ENCODE assay signal across 8 cellular contexts in the genomic region with DNA sequence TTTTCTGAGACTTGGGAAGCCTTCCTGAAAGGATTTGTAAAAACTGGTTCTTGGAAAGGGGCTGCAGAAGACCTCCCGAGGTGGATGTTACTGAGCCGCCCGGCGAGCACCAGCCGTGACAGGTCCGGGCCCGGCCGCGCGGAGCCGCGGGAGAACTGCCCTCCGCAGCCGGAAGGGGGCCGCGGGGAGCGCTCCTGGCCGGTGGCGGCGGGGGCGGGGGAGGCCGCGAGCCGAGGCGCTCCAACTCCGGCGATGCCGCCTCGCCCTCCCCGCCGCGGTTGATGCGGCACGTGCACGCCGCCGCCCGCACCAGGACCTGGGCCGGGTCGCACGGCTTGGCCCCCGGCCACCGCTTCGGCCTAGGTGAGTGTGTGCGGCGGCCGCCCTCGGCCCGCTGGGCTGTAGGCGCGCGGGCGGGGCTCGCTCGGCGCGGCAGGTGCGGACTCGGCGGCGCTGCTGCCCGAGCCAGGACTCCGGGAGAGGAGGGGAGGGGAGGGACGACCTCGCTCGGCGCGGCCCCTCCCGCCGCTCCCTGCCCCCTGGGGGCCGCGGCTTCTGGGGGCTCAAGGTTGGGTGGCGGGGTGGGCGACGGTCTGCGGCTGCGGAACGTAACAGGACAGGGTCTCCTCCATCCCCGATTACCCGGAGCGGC. TPM values are rescaled to one million over a fixed set of nuclear protein-coding genes. Genes with fewer than 3 reads are reported as not detected.
DNase-seq lines count a peak whose midpoint lies in the region; ATAC-seq and TF ChIP-seq lines count a peak whose summit lies in the region.

No MANE protein-coding gene starts in this region.

- WGBS in iPS DF 6.9 (ENCODE audit: insufficient coverage, insufficient read length), result no CpG with 5 or more reads among the region's 81 CpGs
- 1% methylated on average over 81 of the region's 81 CpGs for WGBS in sigmoid colon, 2 donors

- H3K4me2 ChIP-seq in Karpas-422 (ENCODE audit: low read depth, low read length, poor library complexity, severe bottlenecking), result peak overlapping the region; percentile 40

- no peak overlapping the region; the same call in 1 of the 2 replicates for H2AFZ ChIP-seq in Karpas-422 (ENCODE audit: low read length)

- peak; percentile 44 for TF ChIP-seq CTCF in GM10248 (IDR thresholded peaks at IDR 0.05; ENCODE audit: control extremely low read depth, extremely low read depth, low read depth, missing control alignments)
- peak; percentile 45 for TF ChIP-seq CTCF in astrocyte of the spinal cord (IDR thresholded peaks at IDR 0.05; ENCODE audit: low read depth, low read length)
- TF ChIP-seq CTCF in sigmoid colon (IDR thresholded peaks at IDR 0.05), result peak in 2 of 4 experiments; percentile 41 to 68

- intact Hi-C loops in sigmoid colon (cut with DNase I), result loop anchor here (2.0 to 5.0 kb wide), 6 partner anchors 159 to 864 kb away; no protein-coding TSS in a partner anchor

- H3K27ac ChIP-seq in Karpas-422 (ENCODE audit: low read length) (no peak overlapping the region), iPS DF 6.9 (ENCODE audit: low read length) (no peak overlapping the region), sigmoid colon (peak overlapping the region; percentile 83 to 90 (median 86))

- POLR2A ChIA-PET in GM10248 (lab: Yijun Ruan, JAX), result no interaction called here

- ATAC-seq in GM21786 (IDR thresholded peaks at IDR 0.05; ENCODE audit: unreplicated experiment), result peak; percentile 44

- H3K9ac ChIP-seq in Karpas-422 (ENCODE audit: low read length), result 0 out of 2 replicates have a peak overlapping the region, but pooled peaks have one; percentile 20

- DNase-seq in GM10248 (ENCODE audit: extremely low spot score) (peak; percentile 75), Karpas-422 (no peak), T-helper 22 cell (ENCODE audit: low read depth) (peak; percentile 11), astrocyte of the spinal cord (ENCODE audit: low read depth, low spot score) (peak; percentile 64), iPS DF 6.9 (ENCODE audit: low read depth, low spot score) (no peak), sigmoid colon (peak; percentile 85), NCI-H1694 treated with DMSO at 0.1 percent for 48 hours (lab: John Stamatoyannopoulos, UW) (no peak)

- CTCF ChIA-PET in GM10248 (lab: Yijun Ruan, JAX), result interaction anchor here (1.4 to 1.6 kb wide), 2 partner anchors 8 to 13 kb away, joined by 6 to 7 read pairs; no protein-coding TSS in a partner anchor

- no peak for TF ChIP-seq POLR2A in sigmoid colon (IDR thresholded peaks at IDR 0.05)

- TF ChIP-seq EP300 in sigmoid colon (IDR thresholded peaks at IDR 0.05), result no peak

- peaks cover 3% of the 10 kb centered on the region; the same call in 1 of the 2 replicates for H3K4me1 ChIP-seq in Karpas-422 (ENCODE audit: low read length)
- H3K4me1 ChIP-seq in iPS DF 6.9 (ENCODE audit: control insufficient read depth, insufficient read depth, low read length), result no peaks in the 10 kb centered on the region
- peaks cover 0 to 14% (median 4%) of the 10 kb centered on the region in 4 donors for H3K4me1 ChIP-seq in sigmoid colon

- no peaks in the 10 kb centered on the region for H3K9me2 ChIP-seq in Karpas-422 (replicated peaks; ENCODE audit: insufficient read depth, low read length)

- H3K36me3 ChIP-seq in Karpas-422 (ENCODE audit: insufficient read depth, low read length), result no peaks in the 10 kb centered on the region
- H3K36me3 ChIP-seq in iPS DF 6.9 (ENCODE audit: control insufficient read depth, insufficient read depth, low read length), result peaks cover 7% of the 10 kb centered on the region
- H3K36me3 ChIP-seq in sigmoid colon, result peaks cover 0 to 16% (median 3%) of the 10 kb centered on the region in 4 donors

- H3K27me3 ChIP-seq in Karpas-422 (ENCODE audit: low read length) (no peaks in the 10 kb centered on the region), iPS DF 6.9 (ENCODE audit: control insufficient read depth, insufficient read depth, low read length) (no peaks in the 10 kb centered on the region), sigmoid colon (no peaks in the 10 kb centered on the region)

- peak overlapping the region; percentile 51; the same call in 1 of the 2 replicates for H3K4me3 ChIP-seq in Karpas-422 (ENCODE audit: low read length)
- H3K4me3 ChIP-seq in astrocyte of the spinal cord (ENCODE audit: low read depth, low read length), result peak overlapping the region; percentile 58
- peak overlapping the region; percentile 54 for H3K4me3 ChIP-seq in iPS DF 6.9 (ENCODE audit: low read length)
- H3K4me3 ChIP-seq in sigmoid colon, result peak overlapping the region; percentile 65 to 88 (median 76)

- H3K9me3 ChIP-seq in Karpas-422 (ENCODE audit: low read length) (no peaks in the 10 kb centered on the region), iPS DF 6.9 (ENCODE audit: control insufficient read depth, insufficient read depth, low read length) (no peaks in the 10 kb centered on the region), sigmoid colon (no peaks in the 10 kb centered on the region)

- no peaks in the 10 kb centered on the region for H4K20me1 ChIP-seq in Karpas-422 (ENCODE audit: insufficient read depth, low read depth, low read length)

- H3K79me2 ChIP-seq in Karpas-422 (ENCODE audit: low read length), result no peaks in the 10 kb centered on the region

- in situ Hi-C loops in astrocyte of the spinal cord (cut with HindIII; ENCODE audit: low sequenced_read_pairs), result no loop called here

RNA-seq across cellular contexts. Expression of a gene that starts 1.7 kb away (rescaled TPM):
- not detected in 2 replicates for total RNA-seq in Karpas-422 (2014; rRNA removed; shearing (Covaris generic); ENCODE audit: low replicate concordance)
- total RNA-seq in sigmoid colon, result 10 to 100 TPM; 37.6 to 84.4 (median 56.7) TPM
- 10 to 100 TPM in 2 of 3 donors, 1 to 10 TPM in 1; 5.5 to 21.0 (median 18.1) TPM for polyA plus RNA-seq in sigmoid colon

Comparison
In these comparisons a context has a peak if more than half of its experiments do, and no peak if none do; other contexts are left out.
1. DNase-seq: peak in GM10248 (single experiment), T-helper 22 cell (single experiment), astrocyte of the spinal cord (single experiment) and sigmoid colon (single experiment); none in Karpas-422 (single experiment), iPS DF 6.9 (single experiment) and NCI-H1694 treated with DMSO at 0.1 percent for 48 hours (single experiment).
2. H3K27ac ChIP-seq: peak in sigmoid colon (4 of 4); none in Karpas-422 (single experiment) and iPS DF 6.9 (single experiment).
3. RNA of a gene that starts 1.7 kb away (total RNA-seq): 37.6 to 84.4 TPM in sigmoid colon; not detected in Karpas-422; every median in the first group is over 10 times any median in the second.
4. Peak in every context shown above with its lines, with median percentiles within 50 percentile points of each other: H3K4me3 ChIP-seq.